ENCODE assay signal across 15 cellular contexts in the genomic region with DNA sequence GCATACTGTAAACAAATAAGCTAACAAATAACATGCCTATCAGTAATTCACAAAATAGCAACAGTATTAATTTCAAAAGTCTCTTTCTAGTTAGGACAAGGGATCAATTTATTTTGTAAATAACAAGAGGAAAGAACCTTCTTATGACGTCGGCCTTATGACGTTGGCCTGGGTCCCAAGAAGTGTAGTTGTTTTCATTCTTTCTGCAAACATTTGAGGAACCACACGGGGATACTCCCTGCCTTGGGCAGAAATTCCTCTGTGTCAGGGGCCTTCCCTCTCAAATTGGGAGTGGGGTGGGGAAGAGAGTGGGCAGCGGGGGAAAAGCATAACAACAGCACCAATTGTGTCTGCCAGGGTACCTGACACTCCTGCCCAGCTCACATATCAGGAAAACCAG. TPM values are rescaled to one million over a fixed set of nuclear protein-coding genes. Genes with fewer than 3 reads are reported as not detected.
DNase-seq lines count a peak whose midpoint lies in the region; ATAC-seq and TF ChIP-seq lines count a peak whose summit lies in the region.
"Had no signal": no experiment of that assay in that cellular context is flagged by ENCODE, and none has a peak within 500 bp of the region (broad histone marks: within the 10 kb centered on the region; RNA-seq: fewer than 3 reads in every experiment).

No MANE protein-coding gene starts in this region.

- CTCF ChIA-PET in WTC11 (lab: Charles Lee), result interaction anchor here (0.5 to 0.6 kb wide), 2 partner anchors 241 to 279 kb away, joined by 3 to 5 read pairs; no protein-coding TSS in a partner anchor

- no peak overlapping the region for H2AFZ ChIP-seq in trophoblast cell (ENCODE audit: insufficient read depth, low read length, poor library complexity)

- H3K79me1 ChIP-seq in trophoblast cell (ENCODE audit: low read length), result peaks cover 3% of the 10 kb centered on the region

- POLR2A ChIA-PET in WTC11 (lab: Charles Lee), result no interaction called here

- H3K27ac Mint-ChIP-seq in WTC11, result no peak overlapping the region
- H3K27ac Mint-ChIP-seq: T-cell had no signal

- no peaks in the 10 kb centered on the region for H3K9me3 ChIP-seq in trophoblast cell (ENCODE audit: insufficient read depth, low read depth, low read length)
- H3K9me3 ChIP-seq: vagina had no signal

- TF ChIP-seq CTCF in AG10803 (conservative IDR thresholded peaks at IDR 0.05; ENCODE audit: low read length) (no peak), WTC11 (IDR thresholded peaks at IDR 0.05) (no peak), fibroblast of villous mesenchyme (IDR thresholded peaks at IDR 0.05; ENCODE audit: insufficient read depth, low read depth, low read length) (peak; percentile 7)

- no peak overlapping the region for H2BK5ac ChIP-seq in trophoblast cell (ENCODE audit: low read depth, low read length, poor library complexity)

- H3K4me1 Mint-ChIP-seq in WTC11, result peaks cover 13% of the 10 kb centered on the region; the same call in 1 of the 2 replicates

- H3K36me3 Mint-ChIP-seq in WTC11, result no peaks in the 10 kb centered on the region
- H3K36me3 Mint-ChIP-seq: naive B cell, T-cell had no signal

- H3K4me3 Mint-ChIP-seq in WTC11, result peak overlapping the region; percentile 82
- H3K4me3 Mint-ChIP-seq: naive B cell had no signal

- no peak overlapping the region for H4K8ac ChIP-seq in trophoblast cell (ENCODE audit: low read depth, low read length)

- H3K27me3 ChIP-seq in rectal smooth muscle tissue (ENCODE audit: control insufficient read depth, insufficient read depth, low read length) (no peaks in the 10 kb centered on the region), trophoblast cell (ENCODE audit: insufficient read depth, low read length) (no peaks in the 10 kb centered on the region)
- H3K27me3 ChIP-seq: vagina had no signal

- DNase-seq in AG10803 (ENCODE audit: low read depth) (peak; percentile 3), WTC11 (ENCODE audit: low spot score) (no peak), fibroblast of villous mesenchyme (ENCODE audit: low read depth) (peak; percentile 88), SKM-1 (lab: John Stamatoyannopoulos, UW; ENCODE audit: unreplicated experiment) (no peak), trophoblast cell (no peak)
- no peak for DNase-seq in stimulated activated CD4-positive, alpha-beta T cell treated with anti-CD3 and anti-CD28 coated beads, Interleukin-4, amount 100 ng/mL, for 24 hours
- DNase-seq: activated CD4-positive, alpha-beta T cell treated with anti-CD3 and anti-CD28 coated beads for 4 hours; anterior cingulate cortex; naive B cell; NCI-H2171; T-cell had no signal

- no peak overlapping the region for H3K9ac ChIP-seq in rectal smooth muscle tissue (ENCODE audit: low read length)
- H3K9ac ChIP-seq in trophoblast cell (ENCODE audit: low read length), result no peak overlapping the region

- H2BK12ac ChIP-seq in trophoblast cell (ENCODE audit: low read length), result no peak overlapping the region

- H3K4me3 ChIP-seq in AG10803 (ENCODE audit: low read length) (no peak overlapping the region), fibroblast of villous mesenchyme (ENCODE audit: low read depth, low read length) (peak overlapping the region; percentile 89), rectal smooth muscle tissue (ENCODE audit: low read length) (peak overlapping the region; percentile 79), trophoblast cell (ENCODE audit: low read depth, low read length) (no peak overlapping the region)

- H4K12ac ChIP-seq in trophoblast cell (ENCODE audit: low read depth, low read length), result no peak overlapping the region

- ATAC-seq in WTC11 (no peak), GM21423 (IDR thresholded peaks at IDR 0.05; ENCODE audit: unreplicated experiment) (no peak)
- ATAC-seq: T-cell had no signal

- H3K36me3 ChIP-seq in rectal smooth muscle tissue (ENCODE audit: control insufficient read depth, insufficient read depth, low read length), result no peaks in the 10 kb centered on the region
- H3K36me3 ChIP-seq in trophoblast cell (ENCODE audit: control insufficient read depth in 1 of 2, insufficient read depth in 2 of 2, low read length in 2 of 2), result no peaks in the 10 kb centered on the region
- H3K36me3 ChIP-seq: vagina had no signal

- H3K9me3 Mint-ChIP-seq in WTC11, result no peaks in the 10 kb centered on the region
- H3K9me3 Mint-ChIP-seq: T-cell had no signal

- H2AK5ac ChIP-seq in trophoblast cell (ENCODE audit: low read length), result no peak overlapping the region

- no peaks in the 10 kb centered on the region for H3K79me2 ChIP-seq in trophoblast cell (ENCODE audit: control insufficient read depth, insufficient read depth, low read length, poor library complexity)

- H3K18ac ChIP-seq in trophoblast cell (ENCODE audit: low read length), result no peak overlapping the region

- H3K27ac ChIP-seq in rectal smooth muscle tissue (ENCODE audit: low read depth, low read length) (no peak overlapping the region), trophoblast cell (ENCODE audit: low read depth, low read length) (no peak overlapping the region)
- H3K27ac ChIP-seq: epithelial cell of prostate, vagina had no signal

- H3K14ac ChIP-seq in trophoblast cell (ENCODE audit: low read length), result no peak overlapping the region

- H3K4ac ChIP-seq in trophoblast cell (ENCODE audit: low read depth, low read length), result no peak overlapping the region

- WGBS in trophoblast cell (ENCODE audit: extremely low coverage, insufficient coverage, insufficient read length), result no CpG with 5 or more reads among the region's 5 CpGs

- H3K4me1 ChIP-seq in rectal smooth muscle tissue (ENCODE audit: control insufficient read depth, insufficient read depth, low read length) (no peaks in the 10 kb centered on the region), trophoblast cell (ENCODE audit: control insufficient read depth in 1 of 2, insufficient read depth in 2 of 2, low read length in 2 of 2) (no peaks in the 10 kb centered on the region)

- H3K27me3 Mint-ChIP-seq in WTC11 (ENCODE audit: low read depth), result peaks cover 22% of the 10 kb centered on the region

- H2BK120ac ChIP-seq in trophoblast cell (ENCODE audit: insufficient read depth, low read length, poor library complexity), result no peak overlapping the region

- H3K4me2 ChIP-seq in trophoblast cell (ENCODE audit: low read length), result no peak overlapping the region

- no peak overlapping the region for H3K23ac ChIP-seq in trophoblast cell (ENCODE audit: low read length)

- H4K91ac ChIP-seq in trophoblast cell (ENCODE audit: low read depth, low read length), result no peak overlapping the region

TF ChIP-seq in WTC11, 78 proteins besides CTCF, POLR2A, EP300 and RAD21:
- TF ChIP-seq ZNF263 (CRISPR knock-in tag; IDR thresholded peaks at IDR 0.05; ENCODE audit: low read depth) (no peak), HMGA2 (CRISPR knock-in tag; IDR thresholded peaks at IDR 0.05) (no peak), NFATC4 (CRISPR knock-in tag; IDR thresholded peaks at IDR 0.05) (no peak), NFE2L1 (CRISPR knock-in tag; IDR thresholded peaks at IDR 0.05) (no peak), RELA (CRISPR knock-in tag; IDR thresholded peaks at IDR 0.05; ENCODE audit: borderline replicate concordance) (no peak), GTF2I (CRISPR knock-in tag; conservative IDR thresholded peaks at IDR 0.05) (no peak)
- TF ChIP-seq, protein P1, sequence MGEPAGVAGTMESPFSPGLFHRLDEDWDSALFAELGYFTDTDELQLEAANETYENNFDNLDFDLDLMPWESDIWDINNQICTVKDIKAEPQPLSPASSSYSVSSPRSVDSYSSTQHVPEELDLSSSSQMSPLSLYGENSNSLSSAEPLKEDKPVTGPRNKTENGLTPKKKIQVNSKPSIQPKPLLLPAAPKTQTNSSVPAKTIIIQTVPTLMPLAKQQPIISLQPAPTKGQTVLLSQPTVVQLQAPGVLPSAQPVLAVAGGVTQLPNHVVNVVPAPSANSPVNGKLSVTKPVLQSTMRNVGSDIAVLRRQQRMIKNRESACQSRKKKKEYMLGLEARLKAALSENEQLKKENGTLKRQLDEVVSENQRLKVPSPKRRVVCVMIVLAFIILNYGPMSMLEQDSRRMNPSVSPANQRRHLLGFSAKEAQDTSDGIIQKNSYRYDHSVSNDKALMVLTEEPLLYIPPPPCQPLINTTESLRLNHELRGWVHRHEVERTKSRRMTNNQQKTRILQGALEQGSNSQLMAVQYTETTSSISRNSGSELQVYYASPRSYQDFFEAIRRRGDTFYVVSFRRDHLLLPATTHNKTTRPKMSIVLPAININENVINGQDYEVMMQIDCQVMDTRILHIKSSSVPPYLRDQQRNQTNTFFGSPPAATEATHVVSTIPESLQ (CRISPR knock-in tag; IDR thresholded peaks at IDR 0.05), result no peak

RNA-seq across cellular contexts. Expression of a gene that starts 1.3 kb away (rescaled TPM):
- total RNA-seq in WTC11 (2021), result 0.23 to 0.92 TPM (median 0.55 TPM) in 3 replicates
- 3.5 and 9.1 TPM in 2 replicates for total RNA-seq in fibroblast of villous mesenchyme
- 3.6 and 5.0 TPM in 2 replicates for polyA plus RNA-seq in trophoblast cell (2013)

Comparison
In these comparisons a context has a peak if more than half of its experiments do, and no peak if none do; other contexts are left out.
1. DNase-seq: peak in AG10803 (single experiment) and fibroblast of villous mesenchyme (single experiment); none in WTC11 (single experiment), SKM-1 (single experiment), trophoblast cell (0 of 2) and stimulated activated CD4-positive, alpha-beta T cell treated with anti-CD3 and anti-CD28 coated beads, Interleukin-4, amount 100 ng/mL, for 24 hours (single experiment).
2. H3K4me3 ChIP-seq: peak in fibroblast of villous mesenchyme (single experiment) and rectal smooth muscle tissue (single experiment); none in AG10803 (single experiment) and trophoblast cell (single experiment).